Comparison of ENCODE assay signal across 21 cellular contexts in the genomic region with DNA sequence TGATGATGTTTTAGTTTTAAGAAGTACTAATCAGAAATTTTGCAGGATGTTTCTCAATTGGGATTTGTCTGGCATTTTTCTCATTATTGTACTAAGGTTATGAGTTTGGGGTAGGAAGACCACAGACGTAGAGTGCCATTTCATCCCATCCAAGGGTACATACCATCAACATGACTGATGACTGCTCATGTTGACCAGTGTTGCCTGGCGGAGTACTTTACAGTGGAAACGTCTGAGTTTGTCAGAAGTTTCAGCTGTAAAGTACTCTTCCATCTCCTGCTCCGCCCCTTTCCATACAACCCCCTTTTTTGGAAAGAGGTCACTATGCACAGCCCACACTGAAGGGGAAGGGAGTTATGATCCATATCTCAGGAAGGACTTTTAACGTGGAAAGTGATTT.
DNase-seq lines count a peak whose midpoint lies in the region; ATAC-seq, FAIRE-seq and TF ChIP-seq lines count a peak whose summit lies in the region.
"Had no signal": no experiment of that assay in that cellular context is flagged by ENCODE, and none has a peak within 500 bp of the region (broad histone marks: within the 10 kb centered on the region; RNA-seq: fewer than 3 reads in every experiment).

No MANE protein-coding gene starts in this region.

- no peak overlapping the region for H3K4ac ChIP-seq in H1 (replicated peaks; ENCODE audit: insufficient read length, low read depth, low read length)

- ATAC-seq in WTC11 (no peak), GM19463 (IDR thresholded peaks at IDR 0.05; ENCODE audit: unreplicated experiment) (no peak), left lung (no peak)

- no peak overlapping the region for H3K4me3 ChIP-seq in AG10803 (ENCODE audit: low read length)
- H3K4me3 ChIP-seq in H1 (ENCODE audit: extremely low read depth in 1 of 4, insufficient read depth in 2 of 4, low read depth in 3 of 4, low read length in 4 of 4) = no peak overlapping the region
- no peak overlapping the region for H3K4me3 ChIP-seq in osteoblast (ENCODE audit: insufficient read depth, low read length)
- no peak overlapping the region for H3K4me3 ChIP-seq in left lung
- H3K4me3 ChIP-seq: PC-9 had no signal

- H2BK12ac ChIP-seq in H1 (ENCODE audit: low read depth, low read length) = no peak overlapping the region

- TF ChIP-seq CTCF in AG10803 (conservative IDR thresholded peaks at IDR 0.05; ENCODE audit: low read length) (no peak), WTC11 (IDR thresholded peaks at IDR 0.05) (no peak), H1 (IDR thresholded peaks at IDR 0.05; ENCODE audit: control extremely low read depth in 1 of 3, insufficient read depth in 1 of 3, low read depth in 1 of 3, low read length in 3 of 3) (no peak), osteoblast (IDR thresholded peaks at IDR 0.05; ENCODE audit: extremely low read depth, low read depth, low read length) (no peak), left lung (IDR thresholded peaks at IDR 0.05) (no peak)

- H2BK15ac ChIP-seq in H1 (ENCODE audit: low read length) = 0 out of 2 replicates have a peak overlapping the region, but pooled peaks have one; percentile 49

- H4K8ac ChIP-seq in H1 (ENCODE audit: extremely low read depth, insufficient read depth, low read length) = no peak overlapping the region

- TF ChIP-seq RAD21 in H1 (IDR thresholded peaks at IDR 0.05 in 1 of 2, conservative IDR thresholded peaks at IDR 0.05 in 1 of 2; ENCODE audit: low read depth in 2 of 2, low read length in 2 of 2) = no peak

- no peaks in the 10 kb centered on the region for H3K36me3 ChIP-seq in H1 (ENCODE audit: control insufficient read depth in 2 of 4, insufficient read depth in 4 of 4, low read length in 3 of 4)
- H3K36me3 ChIP-seq in osteoblast (ENCODE audit: insufficient read depth, low read length) = no peaks in the 10 kb centered on the region
- no peaks in the 10 kb centered on the region for H3K36me3 ChIP-seq in left lung

- intact Hi-C loops in left lung (cut with DNase I) = no loop called here

- peaks cover 8% of the 10 kb centered on the region; the same call in 1 of the 2 replicates for H3K9me3 Mint-ChIP-seq in WTC11
- H3K9me3 Mint-ChIP-seq: CD14-positive monocyte had no signal

- no peak overlapping the region for H4K5ac ChIP-seq in H1 (ENCODE audit: insufficient read length, low read depth, low read length)

- FAIRE-seq in H1 (lab: Jason Lieb, UNC) = no peak

- H3K18ac ChIP-seq in H1 (ENCODE audit: extremely low read depth, low read length) = no peak overlapping the region

- H3K9ac ChIP-seq in H1 (replicated peaks in 1 of 4; ENCODE audit: extremely low read depth in 1 of 4, low read depth in 3 of 4, low read length in 3 of 4) = no peak overlapping the region
- H3K9ac ChIP-seq: SK-N-SH had no signal

- TF ChIP-seq EP300 in H1 (IDR thresholded peaks at IDR 0.05; ENCODE audit: borderline replicate concordance in 1 of 2, low read depth in 2 of 2, low read length in 2 of 2) = no peak

- peak overlapping the region; percentile 51 for H3K27ac Mint-ChIP-seq in WTC11
- H3K27ac Mint-ChIP-seq: B cell had no signal

- peak; percentile 23 for DNase-seq in AG10803 (ENCODE audit: low read depth)
- DNase-seq in WTC11 (ENCODE audit: low spot score) = no peak
- DNase-seq in H1 (ENCODE audit: low read depth in 1 of 2, low spot score in 2 of 2) = no peak
- DNase-seq in osteoblast (ENCODE audit: insufficient read length, low spot score, missing footprints) = peak; percentile 76
- no peak for DNase-seq in stimulated activated CD4-positive, alpha-beta T cell treated with anti-CD3 and anti-CD28 coated beads, Interleukin-4, amount 100 ng/mL, for 1 hour
- DNase-seq in DMS153 (lab: John Stamatoyannopoulos, UW) = no peak
- no peak for DNase-seq in left lung
- DNase-seq: DMS53, H7, NCI-H1105, NCI-H2029 treated with DMSO at 0.1 percent for 48 hours, NCI-H226, NCI-H510A treated with DMSO at 0.1 percent for 48 hours, NCI-H748 treated with DMSO at 0.1 percent for 48 hours, PC-9, RPMI8226, SHP77, SK-N-SH had no signal

- POLR2A ChIA-PET in WTC11 (lab: Charles Lee) = no interaction called here
- POLR2A ChIA-PET in H1 (lab: Charles Lee; ENCODE audit: partially characterized antibody) = no interaction called here

- H3K4me2 ChIP-seq in H1 (ENCODE audit: insufficient read depth in 1 of 2, low read depth in 2 of 2, low read length in 2 of 2) (no peak overlapping the region), osteoblast (ENCODE audit: insufficient read depth, low read length) (no peak overlapping the region)
- H3K4me2 ChIP-seq: PC-9, SK-N-SH had no signal

- H2AFZ ChIP-seq in H1 (ENCODE audit: low read length) = no peak overlapping the region
- no peak overlapping the region for H2AFZ ChIP-seq in osteoblast (ENCODE audit: low read length)
- H2AFZ ChIP-seq: PC-9 had no signal

- H3K4me1 ChIP-seq in H1 (replicated peaks in 1 of 4; ENCODE audit: control insufficient read depth in 3 of 4, insufficient read depth in 4 of 4, low read length in 3 of 4) = peaks cover 2 to 18% (median 9%) of the 10 kb centered on the region in 4 experiments
- peaks cover 3% of the 10 kb centered on the region for H3K4me1 ChIP-seq in osteoblast (ENCODE audit: insufficient read depth, low read length)
- H3K4me1 ChIP-seq in left lung = peaks cover 0 to 33% of the 10 kb centered on the region in 2 donors

- H4K91ac ChIP-seq in H1 (replicated peaks; ENCODE audit: insufficient read length, low read length) = no peak overlapping the region

- 83% methylated on average over 5 of the region's 5 CpGs; no CpG with 5 or more reads in 1 of the 2 experiments for WGBS in H1 (ENCODE audit: extremely low coverage in 1 of 2, insufficient coverage in 1 of 2, insufficient read length in 1 of 2, insufficient replicate concordance in 2 of 2, low coverage in 1 of 2, low lambda C conversion rate in 2 of 2, missing lambda C conversion rate in 1 of 2), 2 experiments

- peaks cover 4% of the 10 kb centered on the region for H3K79me1 ChIP-seq in H1 (ENCODE audit: low read depth, low read length)

- H4K20me1 ChIP-seq in H1 (replicated peaks in 1 of 2; ENCODE audit: control insufficient read depth in 1 of 2, insufficient read depth in 2 of 2, low read length in 2 of 2) (peaks cover 0 to 1% of the 10 kb centered on the region in 2 experiments), osteoblast (ENCODE audit: insufficient read depth, low read length) (peaks cover 41% of the 10 kb centered on the region)

- H3K4me1 Mint-ChIP-seq in WTC11 = peaks cover 61% of the 10 kb centered on the region

- H3K27ac ChIP-seq in H1 (ENCODE audit: low read depth, low read length) (no peak overlapping the region), osteoblast (ENCODE audit: low read depth, low read length) (no peak overlapping the region), left lung (peak overlapping the region in 1 of 2 donors; percentile 15)
- H3K27ac ChIP-seq: PC-9 had no signal

- no peak overlapping the region for H2BK5ac ChIP-seq in H1 (ENCODE audit: low read depth, low read length)

- CTCF ChIA-PET in WTC11 (lab: Charles Lee) = interaction anchor here (1.4 kb wide), 1 partner anchor 72 kb away, joined by 5 read pairs; no protein-coding TSS in a partner anchor
- CTCF ChIA-PET in H1 (lab: Charles Lee; ENCODE audit: partially characterized antibody) = interaction anchor here (1.3 kb wide), 1 partner anchor 72 kb away, joined by 6 read pairs; no protein-coding TSS in a partner anchor

- H3K23ac ChIP-seq in H1 (ENCODE audit: insufficient read length) = no peak overlapping the region

- H3K56ac ChIP-seq in H1 (replicated peaks; ENCODE audit: insufficient read length, low read depth, low read length) = no peak overlapping the region

- H3K79me2 ChIP-seq in H1 (ENCODE audit: control insufficient read depth in 1 of 2, insufficient read depth in 2 of 2, low read length in 2 of 2) = peaks cover 5 to 78% of the 10 kb centered on the region in 2 experiments
- H3K79me2 ChIP-seq in osteoblast (ENCODE audit: insufficient read depth, low read length) = peaks cover 71% of the 10 kb centered on the region

- H3K27me3 Mint-ChIP-seq in WTC11 (ENCODE audit: low read depth) = no peaks in the 10 kb centered on the region
- H3K27me3 Mint-ChIP-seq: B cell had no signal

- no peak overlapping the region for H3K14ac ChIP-seq in H1 (ENCODE audit: insufficient read length)

- H2BK120ac ChIP-seq in H1 (replicated peaks; ENCODE audit: low read depth, low read length) = no peak overlapping the region

- no peaks in the 10 kb centered on the region for H3K23me2 ChIP-seq in H1 (ENCODE audit: low read depth, low read length)

- H3K4me3 Mint-ChIP-seq in WTC11 = no peak overlapping the region
- H3K4me3 Mint-ChIP-seq: B cell, CD14-positive monocyte had no signal

- no peak for TF ChIP-seq POLR2A in H1 (IDR thresholded peaks at IDR 0.05; ENCODE audit: control extremely low read depth in 1 of 2, low read depth in 2 of 2, low read length in 2 of 2)

- H2AK5ac ChIP-seq in H1 (ENCODE audit: low read depth, low read length) = no peak overlapping the region

- H3K9me3 ChIP-seq in H1 (ENCODE audit: insufficient read depth in 2 of 2, low read depth in 1 of 2, low read length in 1 of 2) = no peaks in the 10 kb centered on the region
- H3K9me3 ChIP-seq in osteoblast (ENCODE audit: low read depth, low read length) = no peaks in the 10 kb centered on the region
- no peaks in the 10 kb centered on the region for H3K9me3 ChIP-seq in left lung
- H3K9me3 ChIP-seq: SK-N-SH had no signal

- no peak overlapping the region for H2BK20ac ChIP-seq in H1 (ENCODE audit: low read length)

- H3K27me3 ChIP-seq in H1 (replicated peaks in 1 of 4; ENCODE audit: control insufficient read depth in 3 of 4, extremely low read depth in 1 of 4, insufficient read depth in 3 of 4, low read length in 3 of 4) (no peaks in the 10 kb centered on the region), osteoblast (ENCODE audit: insufficient read depth, low read length) (no peaks in the 10 kb centered on the region), left lung (no peaks in the 10 kb centered on the region)

- 0 out of 2 replicates have a peak, but pooled peaks cover 2% of the 10 kb centered on the region for H3K36me3 Mint-ChIP-seq in WTC11

TF ChIP-seq in H1, 55 proteins besides CTCF, POLR2A, EP300 and RAD21 (continues in another document):
- TF ChIP-seq CBX8 (IDR thresholded peaks at IDR 0.05; ENCODE audit: borderline replicate concordance, low read depth, low read length) = no peak
- no peak for TF ChIP-seq RXRA (IDR thresholded peaks at IDR 0.05; ENCODE audit: insufficient read depth, low read depth, low read length)
- TF ChIP-seq SIX5 (IDR thresholded peaks at IDR 0.05; ENCODE audit: low read depth, low read length) = no peak
- TF ChIP-seq CHD2 (IDR thresholded peaks at IDR 0.05; ENCODE audit: low read length) = no peak
- no peak for TF ChIP-seq GTF2F1 (IDR thresholded peaks at IDR 0.05; ENCODE audit: borderline replicate concordance, low read depth, low read length)
- no peak for TF ChIP-seq CTBP2 (IDR thresholded peaks at IDR 0.05; ENCODE audit: borderline replicate concordance, insufficient read depth, insufficient read length, low read length)
- TF ChIP-seq BACH1 (IDR thresholded peaks at IDR 0.05; ENCODE audit: low read length) = no peak
- no peak for TF ChIP-seq SAP30 (IDR thresholded peaks at IDR 0.05; ENCODE audit: insufficient read depth, insufficient replicate concordance, low read length)
- TF ChIP-seq POU5F1 (IDR thresholded peaks at IDR 0.05; ENCODE audit: low read depth, low read length) = no peak
- no peak for TF ChIP-seq CEBPB (IDR thresholded peaks at IDR 0.05; ENCODE audit: low read depth, low read length)
- TF ChIP-seq TEAD4 (IDR thresholded peaks at IDR 0.05; ENCODE audit: low read depth, low read length) = no peak

Comparison
In these comparisons a context has a peak if more than half of its experiments do, and no peak if none do; other contexts are left out.
1. DNase-seq: peak in AG10803 (single experiment) and osteoblast (single experiment); none in WTC11 (single experiment), H1 (0 of 2), stimulated activated CD4-positive, alpha-beta T cell treated with anti-CD3 and anti-CD28 coated beads, Interleukin-4, amount 100 ng/mL, for 1 hour (single experiment), DMS153 (single experiment) and left lung (0 of 2).